In genomic region chr10:72625608-72626443, GRCh38 we compare ENCODE assay signal across 8 cellular contexts. TPM values are rescaled to one million over a fixed set of nuclear protein-coding genes. Genes with fewer than 3 reads are reported as not detected.
A peak's percentile ranks its signal among the peaks of the same experiment; 100 is the strongest.
DNase-seq lines count a peak whose midpoint lies in the region; ATAC-seq and TF ChIP-seq lines count a peak whose summit lies in the region.

Gene MICU1 (minus strand): TSS chr10:72626079. CDS start chr10:72566793, 59,286 bp downstream.

- TF ChIP-seq POLR2A in erythroblast (IDR thresholded peaks at IDR 0.05; ENCODE audit: low read length), result peak; percentile 89

- peak within 1 kb of the TSS; percentile 62 for H3K4me3 ChIP-seq in mucosa of stomach (ENCODE audit: low read length)

- ATAC-seq in GM21619 (IDR thresholded peaks at IDR 0.05; ENCODE audit: unreplicated experiment), result peak; percentile 94

- DNase-seq in DMS153 (lab: John Stamatoyannopoulos, UW) (peak; percentile 91), KBM-7 (peak; percentile 97), erythroblast (lab: John Stamatoyannopoulos, UW) (peak; percentile 98)
- DNase-seq in activated T-cell treated with anti-CD3 and anti-CD28 coated beads, Interleukin-2, amount 50 U/mL, for 24 hours, result peak; percentile 94
- peak; percentile 84 to 90 for DNase-seq in stimulated activated CD8-positive, alpha-beta memory T cell treated with anti-CD3 and anti-CD28 coated beads, Interleukin-7, amount 100 ng/mL, for 1 hour (ENCODE audit: low read depth in 2 of 2)

- H3K4me3 Mint-ChIP-seq in activated T-cell treated with anti-CD3 and anti-CD28 coated beads, Interleukin-2, amount 50 U/mL, for 24 hours, result peak within 1 kb of the TSS; percentile 98

- H3K4me1 ChIP-seq in mucosa of stomach (ENCODE audit: control insufficient read depth, insufficient read depth, low read length), result peaks cover 7% of the 10 kb centered on the region

- H3K9me3 ChIP-seq in mucosa of stomach (ENCODE audit: control insufficient read depth, low read length), result no peaks in the 10 kb centered on the region

- peaks cover 12% of the 10 kb centered on the region for H3K36me3 Mint-ChIP-seq in activated T-cell treated with anti-CD3 and anti-CD28 coated beads, Interleukin-2, amount 50 U/mL, for 24 hours (ENCODE audit: low read depth)

- no peaks in the 10 kb centered on the region for H3K36me3 ChIP-seq in mucosa of stomach (ENCODE audit: control insufficient read depth, insufficient read depth, low read length)

- H3K27me3 Mint-ChIP-seq in activated T-cell treated with anti-CD3 and anti-CD28 coated beads, Interleukin-2, amount 50 U/mL, for 24 hours, result no peaks in the 10 kb centered on the region

- H3K27ac Mint-ChIP-seq in activated T-cell treated with anti-CD3 and anti-CD28 coated beads, Interleukin-2, amount 50 U/mL, for 24 hours, result peak within 1 kb of the TSS; percentile 97

- no peaks in the 10 kb centered on the region for H3K27me3 ChIP-seq in mucosa of stomach (ENCODE audit: control insufficient read depth, insufficient read depth, low read length)

- in situ Hi-C loops in KBM-7 (cut with MboI; ENCODE audit: low pct_unique_long_range_greater_than_20kb, low sequenced_read_pairs), result no loop called here

- no peaks in the 10 kb centered on the region for H3K9me3 Mint-ChIP-seq in activated T-cell treated with anti-CD3 and anti-CD28 coated beads, Interleukin-2, amount 50 U/mL, for 24 hours

- peak within 1 kb of the TSS; percentile 90 for H3K9ac ChIP-seq in mucosa of stomach (ENCODE audit: low read length)

- H3K4me1 Mint-ChIP-seq in activated T-cell treated with anti-CD3 and anti-CD28 coated beads, Interleukin-2, amount 50 U/mL, for 24 hours (ENCODE audit: low read depth), result peaks cover 13% of the 10 kb centered on the region

TF ChIP-seq in PFSK-1, 5 proteins besides CTCF, POLR2A, EP300 and RAD21:
- TF ChIP-seq REST (IDR thresholded peaks at IDR 0.05; ENCODE audit: insufficient read depth in 1 of 2, low read depth in 2 of 2, low read length in 2 of 2) (peak; percentile 48 to 79; a peak in 2 of 4 replicates), FOXP2 (optimal IDR thresholded peaks at IDR 0.05; ENCODE audit: borderline replicate concordance, extremely low read depth, extremely low read length, insufficient read depth) (peak; percentile 87), SIN3A (IDR thresholded peaks at IDR 0.05; ENCODE audit: borderline replicate concordance, insufficient read depth, low read length) (peak; percentile 35; the same call in 1 of the 2 replicates), TAF1 (IDR thresholded peaks at IDR 0.05; ENCODE audit: borderline replicate concordance, insufficient read depth, low read length) (peak; percentile 73; the same call in 1 of the 2 replicates), POLR2AphosphoS5 (IDR thresholded peaks at IDR 0.05; ENCODE audit: low read depth, low read length) (peak; percentile 86)

RNA-seq across cellular contexts. Expression of gene MICU1, which starts in this region (rescaled TPM):
- polyA plus RNA-seq in PFSK-1 (2012; ENCODE audit: insufficient read length, low read depth), result 29.1 TPM

Comparison
In these comparisons a context has a peak if more than half of its experiments do, and no peak if none do; other contexts are left out.
1. Peak in every context shown above with its lines: DNase-seq, ATAC-seq and H3K4me3 ChIP-seq.